Comparison of ENCODE assay signal across 15 cellular contexts in genomic region chr17:12296120-12296727, GRCh38.
A peak's percentile ranks its signal among the peaks of the same experiment; 100 is the strongest.
DNase-seq lines count a peak whose midpoint lies in the region; ATAC-seq and TF ChIP-seq lines count a peak whose summit lies in the region.
"Had no signal": no experiment of that assay in that cellular context is flagged by ENCODE, and none has a peak within 500 bp of the region (broad histone marks: within the 10 kb centered on the region; RNA-seq: fewer than 3 reads in every experiment).

No MANE protein-coding gene starts in this region.

- DNase-seq in GM23248 (peak; percentile 2), astrocyte of the spinal cord (ENCODE audit: low read depth, low spot score) (peak; percentile 8), heart right ventricle (peak; percentile 9 to 29), pons (ENCODE audit: low spot score) (peak; percentile 33), foreskin melanocyte (no peak), ovary (no peak)
- no peak for DNase-seq in activated naive CD8-positive, alpha-beta T cell treated with anti-CD3 and anti-CD28 coated beads, Interleukin-2, amount 50 U/mL, for 24 hours
- DNase-seq in activated CD8-positive, alpha-beta memory T cell treated with anti-CD3 and anti-CD28 coated beads, Interleukin-2, amount 50 U/mL, for 4 hours: no peak
- DNase-seq: activated CD4-positive, alpha-beta T cell treated with anti-CD3 and anti-CD28 coated beads, Interleukin-2, amount 50 U/mL, for 4 hours; immature natural killer cell; NCI-H1105 treated with DMSO at 0.1 percent for 48 hours; NCI-H526 treated with DMSO at 0.1 percent for 48 hours; T-helper 9 cell had no signal

- H3K4me1 Mint-ChIP-seq in activated naive CD8-positive, alpha-beta T cell treated with anti-CD3 and anti-CD28 coated beads, Interleukin-2, amount 50 U/mL, for 24 hours: no peaks in the 10 kb centered on the region
- H3K4me1 Mint-ChIP-seq: CD14-positive monocyte, immature natural killer cell had no signal

- peaks cover 6% of the 10 kb centered on the region for H3K9me3 Mint-ChIP-seq in activated naive CD8-positive, alpha-beta T cell treated with anti-CD3 and anti-CD28 coated beads, Interleukin-2, amount 50 U/mL, for 24 hours

- H3K27me3 ChIP-seq in GM23248 (replicated peaks; ENCODE audit: insufficient read depth) (no peaks in the 10 kb centered on the region), heart right ventricle (no peaks in the 10 kb centered on the region), ovary (no peaks in the 10 kb centered on the region)

- no peak for TF ChIP-seq EP300 in ovary (IDR thresholded peaks at IDR 0.05)

- H3K79me2 ChIP-seq in GM23248 (ENCODE audit: insufficient read depth): no peaks in the 10 kb centered on the region

- no peak overlapping the region for H3K4me2 ChIP-seq in GM23248 (ENCODE audit: unreplicated experiment)

- peaks cover 3% of the 10 kb centered on the region for H3K27me3 Mint-ChIP-seq in activated naive CD8-positive, alpha-beta T cell treated with anti-CD3 and anti-CD28 coated beads, Interleukin-2, amount 50 U/mL, for 24 hours

- no peaks in the 10 kb centered on the region for H3K9me3 ChIP-seq in GM23248 (ENCODE audit: low read depth)
- no peaks in the 10 kb centered on the region for H3K9me3 ChIP-seq in heart right ventricle
- H3K9me3 ChIP-seq in ovary: no peaks in the 10 kb centered on the region

- H3K36me3 Mint-ChIP-seq in activated naive CD8-positive, alpha-beta T cell treated with anti-CD3 and anti-CD28 coated beads, Interleukin-2, amount 50 U/mL, for 24 hours (ENCODE audit: low read depth): no peaks in the 10 kb centered on the region
- H3K36me3 Mint-ChIP-seq: CD14-positive monocyte, immature natural killer cell had no signal

- H3K27ac Mint-ChIP-seq in activated naive CD8-positive, alpha-beta T cell treated with anti-CD3 and anti-CD28 coated beads, Interleukin-2, amount 50 U/mL, for 24 hours: no peak overlapping the region
- H3K27ac Mint-ChIP-seq: CD14-positive monocyte, immature natural killer cell had no signal

- intact Hi-C loops in heart right ventricle (cut with DNase I): no loop called here
- intact Hi-C loops in ovary (cut with DNase I): no loop called here

- H3K9ac ChIP-seq in GM23248: no peak overlapping the region

- ATAC-seq in heart right ventricle: peak in 4 of 8 donors; percentile 48 to 60 (median 56)
- ATAC-seq in activated naive CD8-positive, alpha-beta T cell treated with anti-CD3 and anti-CD28 coated beads, Interleukin-2, amount 50 U/mL, for 24 hours: no peak
- ATAC-seq: esophagus mucosa had no signal

- TF ChIP-seq POLR2A in ovary (IDR thresholded peaks at IDR 0.05): no peak

- H3K4me3 Mint-ChIP-seq in activated naive CD8-positive, alpha-beta T cell treated with anti-CD3 and anti-CD28 coated beads, Interleukin-2, amount 50 U/mL, for 24 hours: no peak overlapping the region
- H3K4me3 Mint-ChIP-seq: CD14-positive monocyte, immature natural killer cell had no signal

- WGBS in GM23248 (ENCODE audit: low coverage in 1 of 2, low lambda C conversion rate in 2 of 2, missing lambda C conversion rate in 2 of 2), 2 experiments: 1 to 4% methylated on average over 7 of the region's 7 CpGs
- WGBS in heart right ventricle, 2 donors: 49 to 57% methylated on average over 7 of the region's 7 CpGs
- 24 to 33% (median 31%) methylated on average over 7 of the region's 7 CpGs for WGBS in ovary, 3 donors

- H3K27ac ChIP-seq in GM23248 (no peak overlapping the region), heart right ventricle (no peak overlapping the region), ovary (no peak overlapping the region)

- in situ Hi-C loops in GM23248 (cut with MboI): no loop called here
- in situ Hi-C loops in astrocyte of the spinal cord (cut with HindIII; ENCODE audit: low sequenced_read_pairs): no loop called here

- H3F3A ChIP-seq in GM23248 (ENCODE audit: insufficient read depth): no peaks in the 10 kb centered on the region

- H4K20me1 ChIP-seq in GM23248 (ENCODE audit: insufficient read depth): no peaks in the 10 kb centered on the region

- H3K4me1 ChIP-seq in GM23248 (ENCODE audit: insufficient read depth) (no peaks in the 10 kb centered on the region), heart right ventricle (peaks cover 0 to 3% (median 0%) of the 10 kb centered on the region in 9 donors), ovary (ENCODE audit: insufficient read depth) (peaks cover 4% of the 10 kb centered on the region)

- TF ChIP-seq CTCF in astrocyte of the spinal cord (IDR thresholded peaks at IDR 0.05; ENCODE audit: low read depth, low read length) (no peak), heart right ventricle (IDR thresholded peaks at IDR 0.05) (no peak), ovary (IDR thresholded peaks at IDR 0.05) (no peak)

- H3K36me3 ChIP-seq in GM23248 (ENCODE audit: low read depth): no peaks in the 10 kb centered on the region
- no peaks in the 10 kb centered on the region for H3K36me3 ChIP-seq in heart right ventricle
- H3K36me3 ChIP-seq in ovary: no peaks in the 10 kb centered on the region

- H3K4me3 ChIP-seq in GM23248 (no peak overlapping the region), astrocyte of the spinal cord (ENCODE audit: low read depth, low read length) (no peak overlapping the region), heart right ventricle (no peak overlapping the region), ovary (no peak overlapping the region)

- no peaks in the 10 kb centered on the region for H3K9me2 ChIP-seq in GM23248 (ENCODE audit: insufficient read depth)

- H2AFZ ChIP-seq in GM23248: no peak overlapping the region

Comparison
In these comparisons a context has a peak if more than half of its experiments do, and no peak if none do; other contexts are left out.
1. DNase-seq: peak in GM23248 (single experiment), astrocyte of the spinal cord (single experiment), heart right ventricle (2 of 2) and pons (single experiment); none in activated naive CD8-positive, alpha-beta T cell treated with anti-CD3 and anti-CD28 coated beads, Interleukin-2, amount 50 U/mL, for 24 hours (single experiment), activated CD8-positive, alpha-beta memory T cell treated with anti-CD3 and anti-CD28 coated beads, Interleukin-2, amount 50 U/mL, for 4 hours (single experiment), foreskin melanocyte (single experiment) and ovary (0 of 5).